Comparison of ENCODE assay signal across 16 cellular contexts in genomic region chr5:65816729-65817128, GRCh38.
"Had no signal": no experiment of that assay in that cellular context is flagged by ENCODE, and none has a peak within 500 bp of the region (broad histone marks: within the 10 kb centered on the region; RNA-seq: fewer than 3 reads in every experiment).

No MANE protein-coding gene starts in this region.

- DNase-seq: activated CD4-positive, alpha-beta T cell treated with anti-CD3 and anti-CD28 coated beads, Interleukin-2, amount 50 U/mL, for 1 hour; activated CD8-positive, alpha-beta memory T cell treated with anti-CD3 and anti-CD28 coated beads for 24 hours; activated naive CD8-positive, alpha-beta T cell treated with anti-CD3 and anti-CD28 coated beads for 36 hours; amygdala; effector memory CD8-positive, alpha-beta T cell; left lung; mammary epithelial cell; mucosa of descending colon; naive thymus-derived CD4-positive, alpha-beta T cell; right cardiac atrium; stimulated activated naive CD8-positive, alpha-beta T cell treated with anti-CD3 and anti-CD28 coated beads, Interleukin-15, Interleukin-2, amounts not matched to agents 100 U/mL and 50 U/mL, for 24 hours; SW 1271; upper lobe of left lung had no signal

- H3K4me3 Mint-ChIP-seq: activated naive CD8-positive, alpha-beta T cell treated with anti-CD3 and anti-CD28 coated beads for 36 hours; brain; effector memory CD8-positive, alpha-beta T cell; naive thymus-derived CD4-positive, alpha-beta T cell had no signal

- ATAC-seq: effector memory CD8-positive, alpha-beta T cell; left lung; mucosa of descending colon; naive thymus-derived CD4-positive, alpha-beta T cell; right cardiac atrium; stimulated activated naive CD8-positive, alpha-beta T cell treated with anti-CD3 and anti-CD28 coated beads, Interleukin-15, Interleukin-2, amounts not matched to agents 100 U/mL and 50 U/mL, for 24 hours had no signal

- H3K9me3 Mint-ChIP-seq: activated naive CD8-positive, alpha-beta T cell treated with anti-CD3 and anti-CD28 coated beads for 36 hours; brain; effector memory CD8-positive, alpha-beta T cell; naive thymus-derived CD4-positive, alpha-beta T cell had no signal

- H3K27ac Mint-ChIP-seq: activated naive CD8-positive, alpha-beta T cell treated with anti-CD3 and anti-CD28 coated beads for 36 hours; effector memory CD8-positive, alpha-beta T cell had no signal

- H3K27me3 Mint-ChIP-seq: activated naive CD8-positive, alpha-beta T cell treated with anti-CD3 and anti-CD28 coated beads for 36 hours; effector memory CD8-positive, alpha-beta T cell; naive thymus-derived CD4-positive, alpha-beta T cell had no signal

- H3K4me3 ChIP-seq: left lung, mucosa of descending colon, prostate gland, suprapubic skin, upper lobe of left lung had no signal
